In genomic region chr12:76878045-76878898, GRCh38 we compare ENCODE assay signal across 8 cellular contexts. TPM values are rescaled to one million over a fixed set of nuclear protein-coding genes. Genes with fewer than 3 reads are reported as not detected.
DNase-seq lines count a peak whose midpoint lies in the region; ATAC-seq, FAIRE-seq and TF ChIP-seq lines count a peak whose summit lies in the region.

No MANE protein-coding gene starts in this region.

- no peak for TF ChIP-seq POLR2A in H54 (IDR thresholded peaks at IDR 0.05; ENCODE audit: low read depth, low read length)

- H3K36me3 Mint-ChIP-seq in activated CD8-positive, alpha-beta memory T cell treated with anti-CD3 and anti-CD28 coated beads, Interleukin-2, amount 10 ng/mL, durations not matched to agents 7 days and 5 days, result no peaks in the 10 kb centered on the region
- H3K36me3 Mint-ChIP-seq in activated T-helper 1 cell treated with anti-CD3 and anti-CD28 coated beads, Interleukin-12 subunit alpha, Interleukin-12 subunit beta, Interleukin-2, Interleukin-4 antibody, amounts not matched to agents 30 ng/mL and 10 ng/mL and 1 ng/mL, durations not matched to agents 14 hours and 24 hours and 36 hours (ENCODE audit: low read depth), result no peaks in the 10 kb centered on the region
- peaks cover 4% of the 10 kb centered on the region for H3K36me3 Mint-ChIP-seq in progenitor cell of endocrine pancreas (ENCODE audit: insufficient read depth)

- no peaks in the 10 kb centered on the region for H4K20me1 ChIP-seq in Karpas-422 (ENCODE audit: insufficient read depth, low read depth, low read length)

- H3K4me1 Mint-ChIP-seq in activated CD8-positive, alpha-beta memory T cell treated with anti-CD3 and anti-CD28 coated beads, Interleukin-2, amount 10 ng/mL, durations not matched to agents 7 days and 5 days, result peaks cover 11% of the 10 kb centered on the region
- peaks cover 15% of the 10 kb centered on the region for H3K4me1 Mint-ChIP-seq in activated T-helper 1 cell treated with anti-CD3 and anti-CD28 coated beads, Interleukin-12 subunit alpha, Interleukin-12 subunit beta, Interleukin-2, Interleukin-4 antibody, amounts not matched to agents 30 ng/mL and 10 ng/mL and 1 ng/mL, durations not matched to agents 14 hours and 24 hours and 36 hours (ENCODE audit: low read depth)
- peaks cover 29% of the 10 kb centered on the region for H3K4me1 Mint-ChIP-seq in progenitor cell of endocrine pancreas (ENCODE audit: low read depth)

- H3K9me3 Mint-ChIP-seq in activated CD8-positive, alpha-beta memory T cell treated with anti-CD3 and anti-CD28 coated beads, Interleukin-2, amount 10 ng/mL, durations not matched to agents 7 days and 5 days (ENCODE audit: low read depth), result no peaks in the 10 kb centered on the region
- no peaks in the 10 kb centered on the region for H3K9me3 Mint-ChIP-seq in activated T-helper 1 cell treated with anti-CD3 and anti-CD28 coated beads, Interleukin-12 subunit alpha, Interleukin-12 subunit beta, Interleukin-2, Interleukin-4 antibody, amounts not matched to agents 30 ng/mL and 10 ng/mL and 1 ng/mL, durations not matched to agents 14 hours and 24 hours and 36 hours
- no peaks in the 10 kb centered on the region for H3K9me3 Mint-ChIP-seq in progenitor cell of endocrine pancreas (ENCODE audit: low read depth)

- peak; percentile 54 for ATAC-seq in activated CD8-positive, alpha-beta memory T cell treated with anti-CD3 and anti-CD28 coated beads, Interleukin-2, amount 10 ng/mL, durations not matched to agents 7 days and 5 days

- H3K27ac Mint-ChIP-seq in activated CD8-positive, alpha-beta memory T cell treated with anti-CD3 and anti-CD28 coated beads, Interleukin-2, amount 10 ng/mL, durations not matched to agents 7 days and 5 days, result no peak overlapping the region
- H3K27ac Mint-ChIP-seq in activated T-helper 1 cell treated with anti-CD3 and anti-CD28 coated beads, Interleukin-12 subunit alpha, Interleukin-12 subunit beta, Interleukin-2, Interleukin-4 antibody, amounts not matched to agents 30 ng/mL and 10 ng/mL and 1 ng/mL, durations not matched to agents 14 hours and 24 hours and 36 hours, result peak overlapping the region; percentile 27
- H3K27ac Mint-ChIP-seq in progenitor cell of endocrine pancreas, result peak overlapping the region; percentile 98

- no peak for FAIRE-seq in H54 (lab: Jason Lieb, UNC)

- peak; percentile 15 for TF ChIP-seq CTCF in cardiac muscle cell (IDR thresholded peaks at IDR 0.05; ENCODE audit: low read depth, low read length)
- peak; percentile 61 for TF ChIP-seq CTCF in progenitor cell of endocrine pancreas (IDR thresholded peaks at IDR 0.05; ENCODE audit: unreplicated experiment)

- H3K9me2 ChIP-seq in Karpas-422 (replicated peaks; ENCODE audit: insufficient read depth, low read length), result no peaks in the 10 kb centered on the region

- H3K4me1 ChIP-seq in Karpas-422 (ENCODE audit: low read length) (peaks cover 14% of the 10 kb centered on the region), cardiac muscle cell (ENCODE audit: low read depth) (peaks cover 48% of the 10 kb centered on the region)

- intact Hi-C loops in activated T-helper 1 cell treated with anti-CD3 and anti-CD28 coated beads, Interleukin-12 subunit alpha, Interleukin-12 subunit beta, Interleukin-2, Interleukin-4 antibody, amounts not matched to agents 30 ng/mL and 10 ng/mL and 1 ng/mL, durations not matched to agents 14 hours and 24 hours and 36 hours (cut with micrococcal nuclease), result loop anchor here (5.0 to 10.0 kb wide), 2 partner anchors 137 to 189 kb away; partner anchors contain the start of gene E2F7

- H3K9ac ChIP-seq in Karpas-422 (ENCODE audit: low read length), result peak overlapping the region; percentile 37

- H2AFZ ChIP-seq in Karpas-422 (ENCODE audit: low read length), result peak overlapping the region; percentile 45; the same call in 1 of the 2 replicates

- H3K27me3 Mint-ChIP-seq in activated CD8-positive, alpha-beta memory T cell treated with anti-CD3 and anti-CD28 coated beads, Interleukin-2, amount 10 ng/mL, durations not matched to agents 7 days and 5 days, result peaks cover 79% of the 10 kb centered on the region
- H3K27me3 Mint-ChIP-seq in activated T-helper 1 cell treated with anti-CD3 and anti-CD28 coated beads, Interleukin-12 subunit alpha, Interleukin-12 subunit beta, Interleukin-2, Interleukin-4 antibody, amounts not matched to agents 30 ng/mL and 10 ng/mL and 1 ng/mL, durations not matched to agents 14 hours and 24 hours and 36 hours (ENCODE audit: insufficient read depth), result peaks cover 58% of the 10 kb centered on the region
- no peaks in the 10 kb centered on the region for H3K27me3 Mint-ChIP-seq in progenitor cell of endocrine pancreas

- no peaks in the 10 kb centered on the region for H3K79me2 ChIP-seq in Karpas-422 (ENCODE audit: low read length)

- H3K36me3 ChIP-seq in Karpas-422 (ENCODE audit: insufficient read depth, low read length) (no peaks in the 10 kb centered on the region), cardiac muscle cell (no peaks in the 10 kb centered on the region)

- CTCF ChIA-PET in activated CD8-positive, alpha-beta memory T cell treated with anti-CD3 and anti-CD28 coated beads, Interleukin-2, amount 10 ng/mL, durations not matched to agents 7 days and 5 days (lab: Charles Lee), result no interaction called here

- H3K9me3 ChIP-seq in Karpas-422 (ENCODE audit: low read length), result no peaks in the 10 kb centered on the region
- H3K9me3 ChIP-seq in cardiac muscle cell (ENCODE audit: low read depth), result no peaks in the 10 kb centered on the region

- peak overlapping the region; percentile 78 for H3K4me3 Mint-ChIP-seq in activated CD8-positive, alpha-beta memory T cell treated with anti-CD3 and anti-CD28 coated beads, Interleukin-2, amount 10 ng/mL, durations not matched to agents 7 days and 5 days
- peak overlapping the region; percentile 91 for H3K4me3 Mint-ChIP-seq in activated T-helper 1 cell treated with anti-CD3 and anti-CD28 coated beads, Interleukin-12 subunit alpha, Interleukin-12 subunit beta, Interleukin-2, Interleukin-4 antibody, amounts not matched to agents 30 ng/mL and 10 ng/mL and 1 ng/mL, durations not matched to agents 14 hours and 24 hours and 36 hours
- H3K4me3 Mint-ChIP-seq in progenitor cell of endocrine pancreas (ENCODE audit: low read depth), result peak overlapping the region; percentile 99

- H3K27ac ChIP-seq in Karpas-422 (ENCODE audit: low read length), result no peak overlapping the region
- peak overlapping the region; percentile 95 for H3K27ac ChIP-seq in cardiac muscle cell

- peak overlapping the region; percentile 77 for H3K4me2 ChIP-seq in Karpas-422 (ENCODE audit: low read depth, low read length, poor library complexity, severe bottlenecking)

- no peaks in the 10 kb centered on the region for H3K27me3 ChIP-seq in Karpas-422 (ENCODE audit: low read length)
- H3K27me3 ChIP-seq in cardiac muscle cell, result no peaks in the 10 kb centered on the region

- H3K4me3 ChIP-seq in Karpas-422 (ENCODE audit: low read length) (peak overlapping the region; percentile 66), cardiac muscle cell (peak overlapping the region; percentile 83)

- no peak for DNase-seq in activated CD8-positive, alpha-beta memory T cell treated with anti-CD3 and anti-CD28 coated beads, Interleukin-2, amount 10 ng/mL, durations not matched to agents 7 days and 5 days
- no peak for DNase-seq in activated CD8-positive, alpha-beta memory T cell treated with anti-CD3 and anti-CD28 coated beads, Interleukin-2, amount 50 U/mL, for 48 hours
- peak; percentile 19 for DNase-seq in H54 (ENCODE audit: insufficient read length, low spot score)
- DNase-seq in Karpas-422, result no peak
- no peak for DNase-seq in activated T-helper 1 cell treated with anti-CD3 and anti-CD28 coated beads, Interleukin-12 subunit alpha, Interleukin-12 subunit beta, Interleukin-2, Interleukin-4 antibody, amounts not matched to agents 30 ng/mL and 10 ng/mL and 1 ng/mL, durations not matched to agents 14 hours and 24 hours and 36 hours (ENCODE audit: low spot score)
- peak; percentile 24 to 60 for DNase-seq in cardiac muscle cell (ENCODE audit: low read depth in 1 of 2, low spot score in 1 of 2)
- peak; percentile 48 for DNase-seq in progenitor cell of endocrine pancreas (ENCODE audit: low spot score, unreplicated experiment)
- no peak for DNase-seq in SIG-M5 treated with dmso at 0.1 percent for 504 hours (lab: John Stamatoyannopoulos, UW; ENCODE audit: unreplicated experiment)

RNA-seq across cellular contexts. Expression of gene CSRP2, which starts 0.5 kb away (rescaled TPM):
- total RNA-seq in activated CD8-positive, alpha-beta memory T cell treated with anti-CD3 and anti-CD28 coated beads, Interleukin-2, amount 10 ng/mL, durations not matched to agents 7 days and 5 days, result 1 to 10 TPM in 1 of 2 experiments, not detected in 1; 1.2 TPM
- not detected in 2 replicates for total RNA-seq in Karpas-422 (2014; rRNA removed; shearing (Covaris generic); ENCODE audit: low replicate concordance)
- 0.36 and 0.96 TPM in 2 replicates for total RNA-seq in activated T-helper 1 cell treated with anti-CD3 and anti-CD28 coated beads, Interleukin-12 subunit alpha, Interleukin-12 subunit beta, Interleukin-2, Interleukin-4 antibody, amounts not matched to agents 30 ng/mL and 10 ng/mL and 1 ng/mL, durations not matched to agents 14 hours and 24 hours and 36 hours
- 257 and 295 TPM in 2 replicates for total RNA-seq in cardiac muscle cell
- polyA plus RNA-seq in cardiac muscle cell, result 420 and 558 TPM in 2 replicates
- total RNA-seq in progenitor cell of endocrine pancreas, result 90.0 and 96.1 TPM in 2 replicates

Comparison
In these comparisons a context has a peak if more than half of its experiments do, and no peak if none do; other contexts are left out.
1. DNase-seq: peak in H54 (single experiment), cardiac muscle cell (2 of 2) and progenitor cell of endocrine pancreas (single experiment); none in activated CD8-positive, alpha-beta memory T cell treated with anti-CD3 and anti-CD28 coated beads, Interleukin-2, amount 10 ng/mL, durations not matched to agents 7 days and 5 days (single experiment), activated CD8-positive, alpha-beta memory T cell treated with anti-CD3 and anti-CD28 coated beads, Interleukin-2, amount 50 U/mL, for 48 hours (single experiment), Karpas-422 (single experiment), activated T-helper 1 cell treated with anti-CD3 and anti-CD28 coated beads, Interleukin-12 subunit alpha, Interleukin-12 subunit beta, Interleukin-2, Interleukin-4 antibody, amounts not matched to agents 30 ng/mL and 10 ng/mL and 1 ng/mL, durations not matched to agents 14 hours and 24 hours and 36 hours (single experiment) and SIG-M5 treated with dmso at 0.1 percent for 504 hours (single experiment).
2. RNA of gene CSRP2, which starts 0.5 kb away (total RNA-seq): 257 to 295 TPM in cardiac muscle cell and 90.0 to 96.1 TPM in progenitor cell of endocrine pancreas; 1.2 TPM in activated CD8-positive, alpha-beta memory T cell treated with anti-CD3 and anti-CD28 coated beads, Interleukin-2, amount 10 ng/mL, durations not matched to agents 7 days and 5 days, 0.36 to 0.96 TPM in activated T-helper 1 cell treated with anti-CD3 and anti-CD28 coated beads, Interleukin-12 subunit alpha, Interleukin-12 subunit beta, Interleukin-2, Interleukin-4 antibody, amounts not matched to agents 30 ng/mL and 10 ng/mL and 1 ng/mL, durations not matched to agents 14 hours and 24 hours and 36 hours and not detected in Karpas-422; every median in the first group is over 10 times any median in the second.
3. Peak in every context shown above with its lines, with median percentiles within 50 percentile points of each other: H3K4me3 Mint-ChIP-seq.